9 cellular contexts compared by ENCODE assay signal in the genomic region with DNA sequence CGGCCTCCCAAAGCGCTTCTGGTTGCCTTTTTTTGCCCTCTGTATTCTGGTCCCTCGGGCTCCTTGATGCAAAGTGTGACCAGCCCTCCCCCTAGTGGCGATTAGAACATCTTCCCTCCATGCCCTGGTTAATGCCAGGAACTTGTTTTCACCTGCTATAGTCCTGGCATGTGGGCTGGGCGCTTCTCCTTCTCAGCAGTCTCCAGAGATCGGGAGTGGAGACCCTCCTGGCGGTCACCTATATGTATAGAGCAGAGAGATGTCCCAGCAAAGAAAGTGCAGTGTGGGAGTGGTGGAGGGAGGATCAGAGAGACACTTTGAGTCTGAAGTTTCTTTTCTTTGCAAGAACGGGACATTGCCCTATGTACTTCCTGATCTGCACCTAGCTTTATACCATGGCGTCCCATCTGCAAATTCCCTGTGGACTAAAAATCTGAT.
DNase-seq lines count a peak whose midpoint lies in the region; ATAC-seq, FAIRE-seq and TF ChIP-seq lines count a peak whose summit lies in the region.
"Had no signal": no experiment of that assay in that cellular context is flagged by ENCODE, and none has a peak within 500 bp of the region (broad histone marks: within the 10 kb centered on the region; RNA-seq: fewer than 3 reads in every experiment).

No MANE protein-coding gene starts in this region.

- H3K27me3 Mint-ChIP-seq in immature natural killer cell (ENCODE audit: low read depth in 3 of 3) = peaks cover 0 to 11% (median 1%) of the 10 kb centered on the region in 3 donors

- no peak for TF ChIP-seq POLR2A in GM12878 (IDR thresholded peaks at IDR 0.05; ENCODE audit: low read depth, low read length)

- H3K4me3 Mint-ChIP-seq in immature natural killer cell = no peak overlapping the region
- H3K4me3 Mint-ChIP-seq: natural killer cell treated with Interleukin-12 subunit alpha and Interleukin-12 subunit beta and Interleukin-15 and Interleukin-18, amount 100 ng/mL, for 72 hours had no signal

- no peaks in the 10 kb centered on the region for H3K4me1 ChIP-seq in GM12878 (ENCODE audit: control insufficient read depth, insufficient read depth, low read length)

- 1% methylated on average over 9 of the region's 9 CpGs for WGBS in GM12878 (ENCODE audit: insufficient coverage, insufficient replicate concordance, low lambda C conversion rate, missing lambda C conversion rate)

- no peak for TF ChIP-seq EP300 in GM12878 (IDR thresholded peaks at IDR 0.05; ENCODE audit: borderline replicate concordance in 1 of 2, control insufficient read depth in 1 of 2, low read depth in 2 of 2, low read length in 2 of 2)

- no peaks in the 10 kb centered on the region for H3K9me2 ChIP-seq in SU-DHL-6 (replicated peaks; ENCODE audit: insufficient read depth, low read length)

- peak; percentile 62 for FAIRE-seq in GM12878 (lab: Jason Lieb, UNC)

- H3K9me3 Mint-ChIP-seq in immature natural killer cell = peaks cover 0 to 4% (median under 1%) of the 10 kb centered on the region in 6 donors
- H3K9me3 Mint-ChIP-seq: natural killer cell treated with Interleukin-12 subunit alpha and Interleukin-12 subunit beta and Interleukin-15 and Interleukin-18, amount 100 ng/mL, for 72 hours had no signal

- H3K4me1 Mint-ChIP-seq in immature natural killer cell = no peaks in the 10 kb centered on the region

- H3K79me2 ChIP-seq in SU-DHL-6 (ENCODE audit: insufficient read depth, low read length) = no peaks in the 10 kb centered on the region
- no peaks in the 10 kb centered on the region for H3K79me2 ChIP-seq in GM12878 (ENCODE audit: control insufficient read depth, insufficient read depth, low read length)

- H3K4me3 ChIP-seq in SU-DHL-6 (ENCODE audit: insufficient read depth, low read length, poor library complexity, severe bottlenecking) = no peak overlapping the region
- no peak overlapping the region for H3K4me3 ChIP-seq in GM12878

- H3F3A ChIP-seq in SU-DHL-6 (ENCODE audit: insufficient read depth) = no peaks in the 10 kb centered on the region

- DNase-seq in activated gamma-delta T cell treated with Interleukin-2 at 50 U/mL for 16 hours (peak; percentile 28), activated gamma-delta T cell (lab: John Stamatoyannopoulos, UW) (no peak), MV-4-11 (lab: John Stamatoyannopoulos, UW) (peak; percentile 66), GM12878 (ENCODE audit: low read depth, low spot score) (no peak), immature natural killer cell (peak in 2 of 3 donors; percentile 1 to 3)
- peak; percentile 57 for DNase-seq in stimulated activated CD4-positive, alpha-beta T cell treated with anti-CD3 and anti-CD28 coated beads, Interleukin-1b, Interleukin-23, amount 100 ng/mL, for 48 hours

- no peak overlapping the region for H3K27ac ChIP-seq in SU-DHL-6 (ENCODE audit: low read depth, low read length)
- H3K27ac ChIP-seq in GM12878 (ENCODE audit: control insufficient read depth, insufficient read depth) = no peak overlapping the region

- RAD21 ChIA-PET in GM12878 (lab: Charles Lee; ENCODE audit: unreplicated experiment) = interaction anchor here (1.0 kb wide), 1 partner anchor 388 kb away, joined by 3 read pairs; no protein-coding TSS in a partner anchor

- H3K27me3 ChIP-seq in SU-DHL-6 (ENCODE audit: low read length) (no peaks in the 10 kb centered on the region), GM12878 (replicated peaks in 1 of 2; ENCODE audit: control insufficient read depth in 2 of 2, insufficient read depth in 2 of 2, low read length in 1 of 2) (no peaks in the 10 kb centered on the region; a peak in 1 of 4 replicates)

- BruUV-seq in GM12878 (replicated peaks; lab: Mats Ljungman, UMichigan) = no TSS peak

- no peaks in the 10 kb centered on the region for H3K36me3 Mint-ChIP-seq in immature natural killer cell
- H3K36me3 Mint-ChIP-seq: natural killer cell treated with Interleukin-12 subunit alpha and Interleukin-12 subunit beta and Interleukin-15 and Interleukin-18, amount 100 ng/mL, for 72 hours had no signal

- ATAC-seq in HG02623 (IDR thresholded peaks at IDR 0.05; ENCODE audit: unreplicated experiment) (peak; percentile 94), GM12878 (peak; percentile 98)

- H3K4me2 ChIP-seq in SU-DHL-6 (ENCODE audit: low read depth, low read length, poor library complexity, severe bottlenecking) = no peak overlapping the region
- no peak overlapping the region for H3K4me2 ChIP-seq in GM12878 (ENCODE audit: control insufficient read depth, insufficient read depth)

- SMC1A ChIA-PET in GM12878 (lab: Charles Lee; ENCODE audit: uncharacterized antibody, unreplicated experiment) = no interaction called here

- TF ChIP-seq CTCF in SU-DHL-6 (IDR thresholded peaks at IDR 0.05; ENCODE audit: insufficient read depth, low read length, poor library complexity, severe bottlenecking) (peak; percentile 38), GM12878 (IDR thresholded peaks at IDR 0.05 in 2 of 3, conservative IDR thresholded peaks at IDR 0.05 in 1 of 3; ENCODE audit: control insufficient read depth in 2 of 3, extremely low read depth in 1 of 3, insufficient read depth in 1 of 3, low read depth in 3 of 3, low read length in 3 of 3) (peak; percentile 69 to 78 (median 75))

- no peak overlapping the region for H3K9ac ChIP-seq in SU-DHL-6 (ENCODE audit: low read length)
- no peak overlapping the region for H3K9ac ChIP-seq in GM12878 (ENCODE audit: control insufficient read depth, insufficient read depth, low read length)

- H3K9me3 ChIP-seq in SU-DHL-6 (ENCODE audit: insufficient read depth, low read length) (no peaks in the 10 kb centered on the region), GM12878 (replicated peaks; ENCODE audit: control insufficient read depth, insufficient read depth, low read length) (no peaks in the 10 kb centered on the region)

- CTCF ChIA-PET in GM12878 (lab: Yijun Ruan, JAX) = interaction anchor here (3.6 kb wide), 1 partner anchor 387 kb away, joined by 23 read pairs; no protein-coding TSS in a partner anchor

- TF ChIP-seq RAD21 in GM12878 (IDR thresholded peaks at IDR 0.05; ENCODE audit: insufficient read depth, low read depth, low read length) = peak; percentile 82

- H3K27ac Mint-ChIP-seq in immature natural killer cell = no peak overlapping the region
- H3K27ac Mint-ChIP-seq: natural killer cell treated with Interleukin-12 subunit alpha and Interleukin-12 subunit beta and Interleukin-15 and Interleukin-18, amount 100 ng/mL, for 72 hours had no signal

- POLR2A ChIA-PET in GM12878 (lab: Charles Lee) = no interaction called here

- in situ Hi-C loops in GM12878 (cut with MboI) = no loop called here

- intact Hi-C loops in GM12878 (cut with micrococcal nuclease; ENCODE audit: unreplicated experiment) = loop anchor here (1.0 to 5.0 kb wide), 3 partner anchors 176 to 544 kb away; no protein-coding TSS in a partner anchor

- H4K20me1 ChIP-seq in SU-DHL-6 (ENCODE audit: low read depth, low read length) (no peaks in the 10 kb centered on the region), GM12878 (ENCODE audit: control insufficient read depth, insufficient read depth) (no peaks in the 10 kb centered on the region)

- no peaks in the 10 kb centered on the region for H3K36me3 ChIP-seq in SU-DHL-6 (ENCODE audit: low read length)
- H3K36me3 ChIP-seq in GM12878 (ENCODE audit: control insufficient read depth in 2 of 2, insufficient read depth in 2 of 2, low read length in 1 of 2) = no peaks in the 10 kb centered on the region

- H2AFZ ChIP-seq in SU-DHL-6 (ENCODE audit: low read depth, low read length, severe bottlenecking) (no peak overlapping the region), GM12878 (ENCODE audit: control insufficient read depth, low read depth, low read length) (no peak overlapping the region)

TF ChIP-seq in GM12878, 131 proteins besides CTCF, POLR2A, EP300 and RAD21:
- 0 out of 3 replicates have a peak, but pooled peaks have one; percentile 11 for TF ChIP-seq POU2F2 (IDR thresholded peaks at IDR 0.05; ENCODE audit: borderline replicate concordance, low read depth, low read length)
- TF ChIP-seq NFYA (IDR thresholded peaks at IDR 0.05; ENCODE audit: borderline replicate concordance, low read depth, low read length) = no peak
- TF ChIP-seq SMC3 (IDR thresholded peaks at IDR 0.05; ENCODE audit: borderline replicate concordance, low read length) = peak; percentile 68; the same call in 1 of the 2 replicates
- no peak for TF ChIP-seq CREM (IDR thresholded peaks at IDR 0.05; ENCODE audit: low read depth)

Comparison
In these comparisons a context has a peak if more than half of its experiments do, and no peak if none do; other contexts are left out.
1. DNase-seq: peak in activated gamma-delta T cell treated with Interleukin-2 at 50 U/mL for 16 hours (single experiment), MV-4-11 (single experiment), immature natural killer cell (2 of 3) and stimulated activated CD4-positive, alpha-beta T cell treated with anti-CD3 and anti-CD28 coated beads, Interleukin-1b, Interleukin-23, amount 100 ng/mL, for 48 hours (single experiment); none in activated gamma-delta T cell (single experiment) and GM12878 (single experiment).